ENCODE assay signal across 1 cellular context in genomic region chr17:29615492-29616299, GRCh38.
TF ChIP-seq lines count a peak whose summit lies in the region.

No MANE protein-coding gene starts in this region.

TF ChIP-seq in HCT116, 20 proteins besides CTCF, POLR2A, EP300 and RAD21 (continued from another document):
- TF ChIP-seq, protein P1, sequence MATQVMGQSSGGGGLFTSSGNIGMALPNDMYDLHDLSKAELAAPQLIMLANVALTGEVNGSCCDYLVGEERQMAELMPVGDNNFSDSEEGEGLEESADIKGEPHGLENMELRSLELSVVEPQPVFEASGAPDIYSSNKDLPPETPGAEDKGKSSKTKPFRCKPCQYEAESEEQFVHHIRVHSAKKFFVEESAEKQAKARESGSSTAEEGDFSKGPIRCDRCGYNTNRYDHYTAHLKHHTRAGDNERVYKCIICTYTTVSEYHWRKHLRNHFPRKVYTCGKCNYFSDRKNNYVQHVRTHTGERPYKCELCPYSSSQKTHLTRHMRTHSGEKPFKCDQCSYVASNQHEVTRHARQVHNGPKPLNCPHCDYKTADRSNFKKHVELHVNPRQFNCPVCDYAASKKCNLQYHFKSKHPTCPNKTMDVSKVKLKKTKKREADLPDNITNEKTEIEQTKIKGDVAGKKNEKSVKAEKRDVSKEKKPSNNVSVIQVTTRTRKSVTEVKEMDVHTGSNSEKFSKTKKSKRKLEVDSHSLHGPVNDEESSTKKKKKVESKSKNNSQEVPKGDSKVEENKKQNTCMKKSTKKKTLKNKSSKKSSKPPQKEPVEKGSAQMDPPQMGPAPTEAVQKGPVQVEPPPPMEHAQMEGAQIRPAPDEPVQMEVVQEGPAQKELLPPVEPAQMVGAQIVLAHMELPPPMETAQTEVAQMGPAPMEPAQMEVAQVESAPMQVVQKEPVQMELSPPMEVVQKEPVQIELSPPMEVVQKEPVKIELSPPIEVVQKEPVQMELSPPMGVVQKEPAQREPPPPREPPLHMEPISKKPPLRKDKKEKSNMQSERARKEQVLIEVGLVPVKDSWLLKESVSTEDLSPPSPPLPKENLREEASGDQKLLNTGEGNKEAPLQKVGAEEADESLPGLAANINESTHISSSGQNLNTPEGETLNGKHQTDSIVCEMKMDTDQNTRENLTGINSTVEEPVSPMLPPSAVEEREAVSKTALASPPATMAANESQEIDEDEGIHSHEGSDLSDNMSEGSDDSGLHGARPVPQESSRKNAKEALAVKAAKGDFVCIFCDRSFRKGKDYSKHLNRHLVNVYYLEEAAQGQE (IDR thresholded peaks at IDR 0.05; ENCODE audit: low read depth): no peak
- TF ChIP-seq CBX3 (IDR thresholded peaks at IDR 0.05; ENCODE audit: low read depth) (no peak), ZFX (IDR thresholded peaks at IDR 0.05) (no peak), ZNF274 (IDR thresholded peaks at IDR 0.05; ENCODE audit: low read depth, low read length) (no peak), POLR2AphosphoS5 (IDR thresholded peaks at IDR 0.05; ENCODE audit: low read depth, low read length) (no peak), ZBTB33 (IDR thresholded peaks at IDR 0.05; ENCODE audit: extremely low read depth, insufficient replicate concordance, low read length) (no peak), EZH2 (IDR thresholded peaks at IDR 0.05) (no peak)
